Comparison of ENCODE assay signal across 8 cellular contexts in genomic region chr17:16652847-16653366, GRCh38. TPM values are rescaled to one million over a fixed set of nuclear protein-coding genes. Genes with fewer than 3 reads are reported as not detected.
DNase-seq lines count a peak whose midpoint lies in the region; ATAC-seq lines count a peak whose summit lies in the region.

No MANE protein-coding gene starts in this region.

- POLR2A ChIA-PET in CD8-positive, alpha-beta memory T cell (lab: Charles Lee): no interaction called here

- no peaks in the 10 kb centered on the region for H3K27me3 ChIP-seq in CD8-positive, alpha-beta memory T cell (ENCODE audit: insufficient read depth, low read length, poor library complexity, severe bottlenecking)

- H3K27me3 Mint-ChIP-seq in CD8-positive, alpha-beta memory T cell: peaks cover 0 to 10% of the 10 kb centered on the region in 2 donors
- H3K27me3 Mint-ChIP-seq in activated naive CD8-positive, alpha-beta T cell treated with anti-CD3 and anti-CD28 coated beads, Interleukin-2, amount 50 U/mL, for 24 hours: no peaks in the 10 kb centered on the region

- H3K36me3 Mint-ChIP-seq in CD8-positive, alpha-beta memory T cell: peaks cover 0 to 18% (median 6%) of the 10 kb centered on the region in 3 donors
- H3K36me3 Mint-ChIP-seq in activated naive CD8-positive, alpha-beta T cell treated with anti-CD3 and anti-CD28 coated beads, Interleukin-2, amount 50 U/mL, for 24 hours (ENCODE audit: low read depth): peaks cover 2% of the 10 kb centered on the region
- peaks cover 6% of the 10 kb centered on the region for H3K36me3 Mint-ChIP-seq in stimulated activated effector memory CD8-positive, alpha-beta T cell treated with anti-CD3 and anti-CD28 coated beads, Interleukin-12 subunit alpha, Interleukin-12 subunit beta, amount 100 ng/mL, for 72 hours

- ATAC-seq in HG03097 (IDR thresholded peaks at IDR 0.05; ENCODE audit: low FRiP score, unreplicated experiment) (peak; percentile 29), GM19395 (IDR thresholded peaks at IDR 0.05; ENCODE audit: unreplicated experiment) (no peak)
- ATAC-seq in activated naive CD8-positive, alpha-beta T cell treated with anti-CD3 and anti-CD28 coated beads, Interleukin-2, amount 50 U/mL, for 24 hours: no peak
- peak; percentile 37 for ATAC-seq in stimulated activated effector memory CD8-positive, alpha-beta T cell treated with anti-CD3 and anti-CD28 coated beads, Interleukin-12 subunit alpha, Interleukin-12 subunit beta, amount 100 ng/mL, for 72 hours

- no peaks in the 10 kb centered on the region for H3K9me3 Mint-ChIP-seq in CD8-positive, alpha-beta memory T cell
- H3K9me3 Mint-ChIP-seq in activated naive CD8-positive, alpha-beta T cell treated with anti-CD3 and anti-CD28 coated beads, Interleukin-2, amount 50 U/mL, for 24 hours: no peaks in the 10 kb centered on the region
- no peaks in the 10 kb centered on the region for H3K9me3 Mint-ChIP-seq in stimulated activated effector memory CD8-positive, alpha-beta T cell treated with anti-CD3 and anti-CD28 coated beads, Interleukin-12 subunit alpha, Interleukin-12 subunit beta, amount 100 ng/mL, for 72 hours

- peaks cover 11% of the 10 kb centered on the region for H3K4me1 ChIP-seq in CD8-positive, alpha-beta memory T cell (ENCODE audit: insufficient read depth, low read length)

- H3K36me3 ChIP-seq in CD8-positive, alpha-beta memory T cell (ENCODE audit: insufficient read depth, low read length): no peaks in the 10 kb centered on the region

- CTCF ChIA-PET in CD8-positive, alpha-beta memory T cell (lab: Charles Lee): interaction anchor here (1.6 kb wide), 1 partner anchor 20 kb away, joined by 3 read pairs; no protein-coding TSS in a partner anchor

- peak overlapping the region; percentile 72 for H3K4me3 ChIP-seq in CD8-positive, alpha-beta memory T cell (ENCODE audit: low read length)
- peak overlapping the region; percentile 49 for H3K4me3 ChIP-seq in iPS-11a (ENCODE audit: low read depth, low read length)

- no peak for DNase-seq in CD8-positive, alpha-beta memory T cell
- DNase-seq in activated naive CD8-positive, alpha-beta T cell treated with anti-CD3 and anti-CD28 coated beads, Interleukin-2, amount 50 U/mL, for 24 hours: no peak
- DNase-seq in stimulated activated effector memory CD8-positive, alpha-beta T cell treated with anti-CD3 and anti-CD28 coated beads, Interleukin-12 subunit alpha, Interleukin-12 subunit beta, amount 100 ng/mL, for 72 hours (ENCODE audit: low spot score in 2 of 2): no peak
- DNase-seq in epidermal melanocyte (ENCODE audit: insufficient read length, low spot score): no peak
- DNase-seq in posterior vena cava (ENCODE audit: low spot score): no peak

- H3K27ac Mint-ChIP-seq in CD8-positive, alpha-beta memory T cell: peak overlapping the region in 7 of 8 donors; percentile 10 to 86 (median 56)
- peak overlapping the region; percentile 52 for H3K27ac Mint-ChIP-seq in activated naive CD8-positive, alpha-beta T cell treated with anti-CD3 and anti-CD28 coated beads, Interleukin-2, amount 50 U/mL, for 24 hours
- H3K27ac Mint-ChIP-seq in stimulated activated effector memory CD8-positive, alpha-beta T cell treated with anti-CD3 and anti-CD28 coated beads, Interleukin-12 subunit alpha, Interleukin-12 subunit beta, amount 100 ng/mL, for 72 hours: peak overlapping the region; percentile 87

- H3K4me3 Mint-ChIP-seq in CD8-positive, alpha-beta memory T cell: peak overlapping the region; percentile 79 to 95 (median 87)
- peak overlapping the region; percentile 79 for H3K4me3 Mint-ChIP-seq in activated naive CD8-positive, alpha-beta T cell treated with anti-CD3 and anti-CD28 coated beads, Interleukin-2, amount 50 U/mL, for 24 hours
- peak overlapping the region; percentile 88 for H3K4me3 Mint-ChIP-seq in stimulated activated effector memory CD8-positive, alpha-beta T cell treated with anti-CD3 and anti-CD28 coated beads, Interleukin-12 subunit alpha, Interleukin-12 subunit beta, amount 100 ng/mL, for 72 hours

- intact Hi-C loops in posterior vena cava (cut with DNase I): no loop called here

- H3K9me3 ChIP-seq in CD8-positive, alpha-beta memory T cell (ENCODE audit: low read length): no peaks in the 10 kb centered on the region

- peaks cover 18 to 20% (median 18%) of the 10 kb centered on the region in 3 donors for H3K4me1 Mint-ChIP-seq in CD8-positive, alpha-beta memory T cell
- H3K4me1 Mint-ChIP-seq in activated naive CD8-positive, alpha-beta T cell treated with anti-CD3 and anti-CD28 coated beads, Interleukin-2, amount 50 U/mL, for 24 hours: peaks cover 16% of the 10 kb centered on the region
- H3K4me1 Mint-ChIP-seq in stimulated activated effector memory CD8-positive, alpha-beta T cell treated with anti-CD3 and anti-CD28 coated beads, Interleukin-12 subunit alpha, Interleukin-12 subunit beta, amount 100 ng/mL, for 72 hours: peaks cover 22% of the 10 kb centered on the region

- H3K27ac ChIP-seq in CD8-positive, alpha-beta memory T cell (ENCODE audit: low read depth, low read length): peak overlapping the region; percentile 49

RNA-seq across cellular contexts. Expression of gene ZNF624, which starts 0.7 kb away (rescaled TPM):
- total RNA-seq in CD8-positive, alpha-beta memory T cell: 1 to 10 TPM; 5.3 to 5.8 TPM
- polyA plus RNA-seq in CD8-positive, alpha-beta memory T cell: 3.3 TPM
- 1 to 10 TPM; 4.6 to 5.2 TPM for total RNA-seq in posterior vena cava

RNA-seq across cellular contexts. Expression of gene CCDC144A, which starts 37.1 kb away (rescaled TPM):
- 1 to 10 TPM in 1 of 2 experiments, under 1 TPM in 1; 0.95 to 1.2 TPM for total RNA-seq in CD8-positive, alpha-beta memory T cell
- polyA plus RNA-seq in CD8-positive, alpha-beta memory T cell: 1.5 TPM
- 10 to 100 TPM; 10.9 to 11.9 TPM for total RNA-seq in posterior vena cava

Comparison
In these comparisons a context has a peak if more than half of its experiments do, and no peak if none do; other contexts are left out.
1. ATAC-seq: peak in HG03097 (single experiment) and stimulated activated effector memory CD8-positive, alpha-beta T cell treated with anti-CD3 and anti-CD28 coated beads, Interleukin-12 subunit alpha, Interleukin-12 subunit beta, amount 100 ng/mL, for 72 hours (single experiment); none in activated naive CD8-positive, alpha-beta T cell treated with anti-CD3 and anti-CD28 coated beads, Interleukin-2, amount 50 U/mL, for 24 hours (single experiment) and GM19395 (single experiment).
2. RNA of gene CCDC144A, which starts 37.1 kb away (total RNA-seq): 10.9 to 11.9 TPM in posterior vena cava; 0.95 to 1.2 TPM in CD8-positive, alpha-beta memory T cell; every median in the first group is over 4 times any median in the second.
3. Peak in every context shown above with its lines, with median percentiles within 50 percentile points of each other: H3K27ac Mint-ChIP-seq and H3K4me3 Mint-ChIP-seq.